ENCODE assay signal across 11 cellular contexts in genomic region chr4:110344165-110344564, GRCh38.
DNase-seq lines count a peak whose midpoint lies in the region; ATAC-seq and TF ChIP-seq lines count a peak whose summit lies in the region.
"Had no signal": no experiment of that assay in that cellular context is flagged by ENCODE, and none has a peak within 500 bp of the region (broad histone marks: within the 10 kb centered on the region; RNA-seq: fewer than 3 reads in every experiment).

No MANE protein-coding gene starts in this region.

- H3K27me3 Mint-ChIP-seq in T-helper 17 cell: peaks cover 34% of the 10 kb centered on the region
- H3K27me3 Mint-ChIP-seq in CD4-positive, alpha-beta memory T cell: peaks cover 10 to 12% of the 10 kb centered on the region in 2 donors

- no peaks in the 10 kb centered on the region for H4K20me1 ChIP-seq in HCT116 (ENCODE audit: insufficient read depth)

- H3K79me2 ChIP-seq in HCT116 (ENCODE audit: insufficient read depth, low read length): no peaks in the 10 kb centered on the region

- 0 out of 2 replicates have a peak, but pooled peaks have one; percentile 22 for TF ChIP-seq CTCF in BJ (IDR thresholded peaks at IDR 0.05; ENCODE audit: insufficient read depth, low read depth, low read length)
- peak; percentile 37 to 50 (median 50); a peak in 5 of 6 replicates for TF ChIP-seq CTCF in HCT116 (IDR thresholded peaks at IDR 0.05 in 2 of 3, conservative IDR thresholded peaks at IDR 0.05 in 1 of 3; ENCODE audit: borderline replicate concordance in 1 of 3, insufficient read depth in 1 of 3, low read depth in 2 of 3, low read length in 2 of 3)
- peak; percentile 37 for TF ChIP-seq CTCF in RWPE2 (IDR thresholded peaks at IDR 0.05; ENCODE audit: poor library complexity, severe bottlenecking)

- H3K9ac ChIP-seq in HCT116 (ENCODE audit: low read length): no peak overlapping the region

- H3K4me3 ChIP-seq in BJ (ENCODE audit: low read depth, low read length): no peak overlapping the region
- H3K4me3 ChIP-seq in HCT116 (replicated peaks in 1 of 2; ENCODE audit: low read depth in 1 of 2, low read length in 2 of 2): no peak overlapping the region
- H3K4me3 ChIP-seq in RWPE2 (ENCODE audit: severe bottlenecking): no peak overlapping the region
- H3K4me3 ChIP-seq in CD4-positive, alpha-beta memory T cell (ENCODE audit: low read length in 2 of 2): no peak overlapping the region

- no peak overlapping the region for H3K4me3 Mint-ChIP-seq in T-helper 17 cell
- no peak overlapping the region for H3K4me3 Mint-ChIP-seq in CD4-positive, alpha-beta memory T cell
- H3K4me3 Mint-ChIP-seq: stimulated activated naive CD8-positive, alpha-beta T cell treated with anti-CD3 and anti-CD28 coated beads, Interleukin-15, amount 100 ng/mL, for 72 hours had no signal

- H3K4me1 Mint-ChIP-seq in T-helper 17 cell: no peaks in the 10 kb centered on the region
- H3K4me1 Mint-ChIP-seq in CD4-positive, alpha-beta memory T cell: no peaks in the 10 kb centered on the region
- H3K4me1 Mint-ChIP-seq: stimulated activated naive CD8-positive, alpha-beta T cell treated with anti-CD3 and anti-CD28 coated beads, Interleukin-15, amount 100 ng/mL, for 72 hours had no signal

- POLR2A ChIA-PET in BJ (lab: Charles Lee) (no interaction called here), HCT116 (lab: Charles Lee) (interaction anchor here (0.8 kb wide), 1 partner anchor 165 kb away, joined by 3 read pairs; no protein-coding TSS in a partner anchor)
- POLR2A ChIA-PET in CD4-positive, alpha-beta memory T cell (lab: Charles Lee; ENCODE audit: partially characterized antibody): no interaction called here

- H3K4me1 ChIP-seq in HCT116 (ENCODE audit: control insufficient read depth in 1 of 2, insufficient read depth in 2 of 2, low read length in 2 of 2) (no peaks in the 10 kb centered on the region), RWPE2 (ENCODE audit: insufficient read depth, poor library complexity, severe bottlenecking) (no peaks in the 10 kb centered on the region)
- H3K4me1 ChIP-seq in CD4-positive, alpha-beta memory T cell (ENCODE audit: insufficient read depth, low read length): no peaks in the 10 kb centered on the region

- H3K27ac Mint-ChIP-seq in T-helper 17 cell: no peak overlapping the region
- H3K27ac Mint-ChIP-seq in CD4-positive, alpha-beta memory T cell: no peak overlapping the region
- H3K27ac Mint-ChIP-seq: stimulated activated naive CD8-positive, alpha-beta T cell treated with anti-CD3 and anti-CD28 coated beads, Interleukin-15, amount 100 ng/mL, for 72 hours had no signal

- CTCF ChIA-PET in BJ (lab: Yijun Ruan, JAX) (interaction anchor here (0.6 to 4.3 kb wide), 9 partner anchors 28 to 471 kb away, joined by 3 to 30 read pairs (median 4); no protein-coding TSS in a partner anchor), HCT116 (lab: Charles Lee) (interaction anchor here (0.6 to 4.7 kb wide), 18 partner anchors 9 to 1688 kb away, joined by 3 to 167 read pairs (median 4); partner anchors contain the start of gene ELOVL6)
- CTCF ChIA-PET in CD4-positive, alpha-beta memory T cell (lab: Charles Lee; ENCODE audit: partially characterized antibody): interaction anchor here (0.7 kb wide), 1 partner anchor 165 kb away, joined by 3 read pairs; no protein-coding TSS in a partner anchor

- H3K9me2 ChIP-seq in HCT116 (ENCODE audit: insufficient read depth): no peaks in the 10 kb centered on the region

- H3K9me3 Mint-ChIP-seq in CD4-positive, alpha-beta memory T cell: peaks cover 0 to 5% (median 1%) of the 10 kb centered on the region in 8 donors

- ATAC-seq in HCT116: peak; percentile 72
- ATAC-seq in RWPE2 (ENCODE audit: low read depth): no peak
- ATAC-seq in T-helper 17 cell: no peak
- ATAC-seq: stimulated activated naive CD8-positive, alpha-beta T cell treated with anti-CD3 and anti-CD28 coated beads, Interleukin-15, amount 100 ng/mL, for 72 hours had no signal

- peak; percentile 66 for TF ChIP-seq RAD21 in HCT116 (IDR thresholded peaks at IDR 0.05; ENCODE audit: low read depth)

- BruUV-seq in HCT116 (replicated peaks; lab: Mats Ljungman, UMichigan): no TSS peak

- H3K27ac ChIP-seq in HCT116 (ENCODE audit: low read depth, low read length) (no peak overlapping the region), RWPE2 (ENCODE audit: poor library complexity, severe bottlenecking) (no peak overlapping the region)
- H3K27ac ChIP-seq in CD4-positive, alpha-beta memory T cell (ENCODE audit: low read depth, low read length): no peak overlapping the region
- H3K27ac ChIP-seq: neutrophil had no signal

- DNase-seq in BJ (ENCODE audit: low read depth) (no peak), HCT116 (ENCODE audit: low read depth, low spot score) (peak; percentile 3), RWPE2 (ENCODE audit: low spot score) (no peak), kidney glomerular epithelial cell (lab: John Stamatoyannopoulos, UW) (peak; percentile 23), anterior cingulate cortex (lab: John Stamatoyannopoulos, UW) (no peak), T-helper 17 cell (no peak), GM19238 (ENCODE audit: insufficient read length, low spot score) (no peak)
- no peak for DNase-seq in CD4-positive, alpha-beta memory T cell
- DNase-seq: NCI-H2171 treated with DMSO at 0.1 percent for 48 hours; stimulated activated naive CD8-positive, alpha-beta T cell treated with anti-CD3 and anti-CD28 coated beads, Interleukin-15, amount 100 ng/mL, for 72 hours had no signal

- no peaks in the 10 kb centered on the region for H3K36me3 Mint-ChIP-seq in T-helper 17 cell (ENCODE audit: low read depth)
- H3K36me3 Mint-ChIP-seq in CD4-positive, alpha-beta memory T cell: no peaks in the 10 kb centered on the region

- no peak for TF ChIP-seq POLR2A in HCT116 (IDR thresholded peaks at IDR 0.05; ENCODE audit: borderline replicate concordance, extremely low read depth, insufficient read depth, insufficient read length)

- RAD21 ChIA-PET in HCT116 (lab: Charles Lee; ENCODE audit: low non-redundant PET in 1 of 2, low total read pairs in 2 of 2, uncharacterized antibody in 2 of 2, unreplicated experiment in 2 of 2): interaction anchor here (0.7 to 1.0 kb wide), 4 partner anchors 165 to 173 kb away, joined by 3 to 9 read pairs (median 5); no protein-coding TSS in a partner anchor

- H3K27me3 ChIP-seq in BJ (ENCODE audit: control insufficient read depth, insufficient read depth, low read length) (no peaks in the 10 kb centered on the region), HCT116 (ENCODE audit: insufficient read depth, low read length) (no peaks in the 10 kb centered on the region), RWPE2 (ENCODE audit: insufficient read depth, poor library complexity, severe bottlenecking) (peaks cover 4% of the 10 kb centered on the region)
- no peaks in the 10 kb centered on the region for H3K27me3 ChIP-seq in CD4-positive, alpha-beta memory T cell (ENCODE audit: insufficient read depth, low read length)

- intact Hi-C loops in HCT116 (cut with micrococcal nuclease): loop anchor here (1.0 to 5.0 kb wide), 4 partner anchors 165 to 339 kb away; no protein-coding TSS in a partner anchor
- intact Hi-C loops in CD4-positive, alpha-beta memory T cell (cut with micrococcal nuclease): no loop called here

- H3K9me3 ChIP-seq in HCT116 (ENCODE audit: control insufficient read depth in 1 of 2, insufficient read depth in 1 of 2, low read depth in 1 of 2, low read length in 2 of 2) (no peaks in the 10 kb centered on the region), RWPE2 (ENCODE audit: severe bottlenecking) (no peaks in the 10 kb centered on the region), T-helper 17 cell (ENCODE audit: control insufficient read depth, low read length, poor library complexity, severe bottlenecking) (no peaks in the 10 kb centered on the region)
- H3K9me3 ChIP-seq in CD4-positive, alpha-beta memory T cell (ENCODE audit: control insufficient read depth in 1 of 2, low read length in 2 of 2): no peaks in the 10 kb centered on the region
- H3K9me3 ChIP-seq: neutrophil had no signal

- H3K36me3 ChIP-seq in BJ (ENCODE audit: control insufficient read depth, insufficient read depth, low read length) (no peaks in the 10 kb centered on the region), HCT116 (ENCODE audit: control insufficient read depth in 1 of 2, insufficient read depth in 2 of 2, low read length in 2 of 2) (no peaks in the 10 kb centered on the region), RWPE2 (ENCODE audit: low read depth) (no peaks in the 10 kb centered on the region)
- no peaks in the 10 kb centered on the region for H3K36me3 ChIP-seq in CD4-positive, alpha-beta memory T cell (ENCODE audit: insufficient read depth, low read length)
- H3K36me3 ChIP-seq: neutrophil had no signal

- H2AFZ ChIP-seq in HCT116 (ENCODE audit: low read depth, low read length, poor library complexity, severe bottlenecking): no peak overlapping the region

- no peak overlapping the region for H3K4me2 ChIP-seq in HCT116 (ENCODE audit: low read length)

TF ChIP-seq in HCT116, 20 proteins besides CTCF, POLR2A, EP300 and RAD21:
- no peak for TF ChIP-seq ZBTB33 (IDR thresholded peaks at IDR 0.05; ENCODE audit: extremely low read depth, insufficient replicate concordance, low read length)
- TF ChIP-seq EGR1 (IDR thresholded peaks at IDR 0.05; ENCODE audit: low read depth): no peak
- no peak for TF ChIP-seq SP1 (IDR thresholded peaks at IDR 0.05; ENCODE audit: low read depth)
- TF ChIP-seq CEBPB (IDR thresholded peaks at IDR 0.05; ENCODE audit: low read depth): no peak
- TF ChIP-seq CBX3 (IDR thresholded peaks at IDR 0.05; ENCODE audit: low read depth): no peak
- no peak for TF ChIP-seq ZNF274 (IDR thresholded peaks at IDR 0.05; ENCODE audit: low read depth, low read length)
- TF ChIP-seq EZH2 (IDR thresholded peaks at IDR 0.05): no peak
- TF ChIP-seq YY1 (IDR thresholded peaks at IDR 0.05; ENCODE audit: extremely low read depth, insufficient replicate concordance, low read depth, low read length): no peak
- TF ChIP-seq POLR2AphosphoS5 (IDR thresholded peaks at IDR 0.05; ENCODE audit: low read depth, low read length): no peak

Comparison
In these comparisons a context has a peak if more than half of its experiments do, and no peak if none do; other contexts are left out.
1. DNase-seq: peak in HCT116 (single experiment) and kidney glomerular epithelial cell (single experiment); none in BJ (single experiment), RWPE2 (single experiment), anterior cingulate cortex (0 of 58), T-helper 17 cell (0 of 3), CD4-positive, alpha-beta memory T cell (0 of 5) and GM19238 (single experiment).
2. Peak in every context shown above with its lines, with median percentiles within 50 percentile points of each other: CTCF ChIP-seq.